8 cellular contexts compared by ENCODE assay signal in the genomic region with DNA sequence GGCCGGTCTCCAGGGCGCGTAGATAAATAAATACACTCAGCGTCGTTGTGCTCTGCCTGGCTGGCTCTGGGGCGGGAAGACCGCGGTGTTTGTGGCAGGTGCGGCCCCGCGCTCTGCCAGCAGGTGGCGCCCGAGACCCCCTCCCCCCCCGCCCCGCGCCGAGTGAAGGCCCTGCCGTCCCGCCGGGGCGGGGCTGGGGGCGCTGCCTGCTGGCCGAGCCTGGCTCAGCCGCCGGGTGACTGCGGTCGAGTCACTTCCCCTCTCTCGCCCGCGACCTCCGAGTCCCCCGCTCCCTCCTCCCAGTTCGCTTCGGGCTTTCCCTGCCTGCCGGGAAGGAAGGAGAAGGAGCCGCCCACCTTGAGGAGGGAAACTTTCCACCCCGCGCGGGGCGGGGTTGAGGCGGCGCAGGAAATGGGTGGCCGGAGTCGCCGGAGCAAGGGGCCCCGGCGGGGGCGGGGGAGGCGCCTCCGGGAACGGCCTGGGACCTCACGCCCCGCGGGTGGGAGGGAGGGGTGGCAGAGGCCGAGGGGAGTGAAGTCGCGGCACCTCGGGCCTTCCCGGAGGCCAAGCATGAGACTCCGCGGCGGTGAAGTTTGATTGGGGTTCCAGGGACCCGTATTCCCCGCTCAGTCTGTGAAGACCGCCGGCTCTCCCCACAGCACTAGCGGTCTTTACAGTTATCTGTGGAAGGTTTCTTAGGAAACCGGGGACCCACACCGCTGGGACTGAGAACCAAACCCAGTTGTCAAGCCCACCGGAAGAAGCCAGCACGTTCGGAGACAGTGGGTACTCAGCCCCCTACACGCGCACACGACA. TPM values are rescaled to one million over a fixed set of nuclear protein-coding genes. Genes with fewer than 3 reads are reported as not detected.
DNase-seq lines count a peak whose midpoint lies in the region; ATAC-seq and TF ChIP-seq lines count a peak whose summit lies in the region.

No MANE protein-coding gene starts in this region.

- peaks cover 1% of the 10 kb centered on the region for H3K36me3 ChIP-seq in lower lobe of right lung

- H3K4me1 ChIP-seq in lower lobe of right lung: peaks cover 66% of the 10 kb centered on the region

- no peaks in the 10 kb centered on the region for H3K9me3 ChIP-seq in lower lobe of right lung

- H3K27me3 ChIP-seq in dorsolateral prefrontal cortex: no peaks in the 10 kb centered on the region
- H3K27me3 ChIP-seq in lower lobe of right lung (ENCODE audit: low read depth): no peaks in the 10 kb centered on the region

- peak; percentile 74 for DNase-seq in NCI-H2171 treated with DMSO at 0.1 percent for 48 hours (lab: John Stamatoyannopoulos, UW)
- no peak for DNase-seq in NCI-H2171 (lab: John Stamatoyannopoulos, UW)
- peak; percentile 56 to 90 for DNase-seq in NCI-H526 (lab: John Stamatoyannopoulos, UW)
- DNase-seq in activated CD4-positive, alpha-beta T cell treated with anti-CD3 and anti-CD28 coated beads, Interleukin-2, amount 50 U/mL, for 48 hours: peak; percentile 94 to 96
- peak in 7 of 10 donors; percentile 35 to 77 (median 65) for DNase-seq in dorsolateral prefrontal cortex
- DNase-seq in lower lobe of right lung: peak; percentile 96
- DNase-seq in stimulated activated CD4-positive, alpha-beta T cell treated with anti-CD3 and anti-CD28 coated beads, Interleukin-4, amount 100 ng/mL, for 48 hours (ENCODE audit: low read depth in 2 of 2): peak; percentile 81 to 92

- intact Hi-C loops in dorsolateral prefrontal cortex (cut with DNase I) (loop anchor here in 1 of 2 donors (1.0 to 2.0 kb wide), 3 partner anchors 16 to 36 kb away; no protein-coding TSS in a partner anchor), lower lobe of right lung (cut with DNase I) (no loop called here)

- H3K4me3 ChIP-seq in dorsolateral prefrontal cortex (peak overlapping the region; percentile 25 to 99 (median 88)), lower lobe of right lung (peak overlapping the region; percentile 81)

- H3K27ac ChIP-seq in dorsolateral prefrontal cortex (peak overlapping the region in 58 of 59 donors; percentile 15 to 99 (median 84)), lower lobe of right lung (peak overlapping the region; percentile 94)

- peak; percentile 70 to 100 (median 95) for TF ChIP-seq CTCF in dorsolateral prefrontal cortex (IDR thresholded peaks at IDR 0.05 in 54 of 56, conservative IDR thresholded peaks at IDR 0.05 in 2 of 56; ENCODE audit: low read depth in 1 of 56, partially characterized antibody in 56 of 56)
- TF ChIP-seq CTCF in lower lobe of right lung (IDR thresholded peaks at IDR 0.05): peak; percentile 99

- ATAC-seq in HG03045 (IDR thresholded peaks at IDR 0.05; ENCODE audit: unreplicated experiment): peak; percentile 36
- ATAC-seq in lower lobe of right lung: peak; percentile 66 to 79

RNA-seq across cellular contexts. Expression of a gene that starts 1.5 kb away (rescaled TPM):
- 10 to 100 TPM; 17.3 to 49.0 (median 28.4) TPM for total RNA-seq in dorsolateral prefrontal cortex
- 110 TPM for total RNA-seq in lower lobe of right lung

RNA-seq across cellular contexts. Expression of a gene that starts 2.0 kb away (rescaled TPM):
- 100 to 1,000 TPM in 1 of 120 experiments, 10 to 100 TPM in 119; 35.7 to 101 (median 59.6) TPM for total RNA-seq in dorsolateral prefrontal cortex
- total RNA-seq in lower lobe of right lung: 48.6 TPM

RNA-seq across cellular contexts. Expression of a gene that starts 4.1 kb away (rescaled TPM):
- 10 to 100 TPM; 22.6 to 74.8 (median 38.1) TPM for total RNA-seq in dorsolateral prefrontal cortex
- total RNA-seq in lower lobe of right lung: 25.1 TPM

RNA-seq across cellular contexts. Expression of a gene that starts 16.2 kb away (rescaled TPM):
- total RNA-seq in dorsolateral prefrontal cortex: 100 to 1,000 TPM in 117 of 120 experiments, 10 to 100 TPM in 3; 97.2 to 228 (median 145) TPM
- total RNA-seq in lower lobe of right lung: 98.7 TPM

RNA-seq across cellular contexts. Expression of a gene that starts 21.2 kb away (rescaled TPM):
- 10 to 100 TPM in 3 of 120 experiments, 1 to 10 TPM in 114, under 1 TPM in 3; 0.74 to 10.5 (median 4.1) TPM for total RNA-seq in dorsolateral prefrontal cortex
- total RNA-seq in lower lobe of right lung: 1.7 TPM
